Comparison of ENCODE assay signal across 17 cellular contexts in the genomic region with DNA sequence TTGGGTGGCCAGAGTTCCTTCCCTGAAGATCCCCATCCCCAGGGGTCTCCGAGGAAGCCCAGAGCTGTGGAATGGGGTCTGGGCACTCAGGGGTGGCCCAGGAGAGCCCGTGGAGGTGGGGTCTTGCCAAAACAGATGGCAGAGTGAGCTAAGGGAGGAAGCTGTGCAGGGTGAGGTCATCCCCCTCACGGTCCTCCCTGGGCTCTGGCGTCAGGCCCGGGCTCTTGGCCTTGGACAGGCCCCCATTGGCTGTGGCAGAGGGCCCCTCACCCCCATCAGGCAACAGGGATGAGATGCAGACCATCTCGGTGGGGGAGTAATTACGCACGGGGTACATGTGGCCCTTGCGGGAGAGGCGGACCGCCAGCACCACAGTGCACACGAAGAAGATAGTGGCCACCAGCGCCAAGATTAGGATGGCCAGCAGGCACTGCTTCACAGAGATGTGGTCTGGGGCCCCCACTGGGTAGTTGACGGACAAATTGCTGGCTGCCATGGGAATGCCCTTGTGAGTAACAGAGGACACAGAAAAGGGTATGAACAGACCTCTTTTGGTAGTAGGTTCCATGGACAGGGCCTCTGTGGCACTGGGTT. TPM values are rescaled to one million over a fixed set of nuclear protein-coding genes. Genes with fewer than 3 reads are reported as not detected.
DNase-seq lines count a peak whose midpoint lies in the region; ATAC-seq and TF ChIP-seq lines count a peak whose summit lies in the region.
"Had no signal": no experiment of that assay in that cellular context is flagged by ENCODE, and none has a peak within 500 bp of the region (broad histone marks: within the 10 kb centered on the region; RNA-seq: fewer than 3 reads in every experiment).

No MANE protein-coding gene starts in this region.

- no peak overlapping the region for H4K8ac ChIP-seq in neuronal stem cell (ENCODE audit: low read depth, low read length)

- no peak for ATAC-seq in effector memory CD8-positive, alpha-beta T cell (replicated peaks)
- ATAC-seq in GM21576 (IDR thresholded peaks at IDR 0.05; ENCODE audit: unreplicated experiment) = no peak
- ATAC-seq: Panc1 had no signal

- H3K36me3 ChIP-seq in Caco-2 (ENCODE audit: control insufficient read depth, insufficient read depth, low read length) (no peaks in the 10 kb centered on the region), neuronal stem cell (replicated peaks in 1 of 2; ENCODE audit: control insufficient read depth in 2 of 2, insufficient read depth in 2 of 2, low read length in 2 of 2) (no peaks in the 10 kb centered on the region)
- H3K36me3 ChIP-seq: HAP-1, thoracic aorta had no signal

- H3K4me3 ChIP-seq in Caco-2 (ENCODE audit: low read depth, low read length) (no peak overlapping the region), neuronal stem cell (ENCODE audit: low read length in 2 of 2) (no peak overlapping the region)
- H3K4me3 ChIP-seq: HAP-1, thoracic aorta had no signal

- no peaks in the 10 kb centered on the region for H3K27me3 ChIP-seq in Caco-2 (replicated peaks; ENCODE audit: control insufficient read depth, insufficient read depth, low read length)
- H3K27me3 ChIP-seq in neuronal stem cell (ENCODE audit: control insufficient read depth in 3 of 3, insufficient read depth in 3 of 3, low read depth in 1 of 3, low read length in 3 of 3) = no peaks in the 10 kb centered on the region

- H3K4me1 ChIP-seq in Caco-2 = no peaks in the 10 kb centered on the region; the same call in 1 of the 2 replicates
- peaks cover 7 to 23% of the 10 kb centered on the region in 2 donors for H3K4me1 ChIP-seq in neuronal stem cell (ENCODE audit: control insufficient read depth in 2 of 2, insufficient read depth in 1 of 2, low read depth in 1 of 2, low read length in 2 of 2)
- H3K4me1 ChIP-seq: HAP-1 had no signal

- H2BK12ac ChIP-seq in neuronal stem cell (ENCODE audit: low read length) = peak overlapping the region; percentile 18

- no TSS peak for BruUV-seq in Caco-2 (replicated peaks; lab: Mats Ljungman, UMichigan)

- no CpG with 5 or more reads among the region's 14 CpGs for WGBS in neuronal stem cell (ENCODE audit: extremely low coverage in 2 of 2, insufficient read length in 2 of 2, insufficient replicate concordance in 1 of 2), 2 donors

- peak overlapping the region; percentile 8 for H3K27ac Mint-ChIP-seq in Caco-2 (ENCODE audit: unreplicated experiment)
- peak overlapping the region; percentile 96 to 98 for H3K27ac Mint-ChIP-seq in effector memory CD8-positive, alpha-beta T cell

- peak overlapping the region; percentile 35 for H2AK5ac ChIP-seq in neuronal stem cell (ENCODE audit: low read depth, low read length)

- H3K18ac ChIP-seq in neuronal stem cell (ENCODE audit: low read length) = peak overlapping the region; percentile 39

- H2BK5ac ChIP-seq in neuronal stem cell (ENCODE audit: low read length) = no peak overlapping the region

- H2BK120ac ChIP-seq in neuronal stem cell (ENCODE audit: low read depth, low read length) = peak overlapping the region; percentile 0

- H3K14ac ChIP-seq in neuronal stem cell (ENCODE audit: low read length) = no peak overlapping the region

- H3K27ac ChIP-seq in neuronal stem cell (replicated peaks; ENCODE audit: low read length) = no peak overlapping the region
- H3K27ac ChIP-seq: 22Rv1, thoracic aorta, VCaP had no signal

- peak overlapping the region; percentile 30 for H4K91ac ChIP-seq in neuronal stem cell (ENCODE audit: low read depth, low read length, poor library complexity)

- H3K9me3 ChIP-seq in Caco-2 (no peaks in the 10 kb centered on the region), neuronal stem cell (replicated peaks in 1 of 2; ENCODE audit: control insufficient read depth in 2 of 2, insufficient read depth in 1 of 2, low read depth in 1 of 2, low read length in 2 of 2) (no peaks in the 10 kb centered on the region)
- H3K9me3 ChIP-seq: HAP-1, thoracic aorta had no signal

- H3K9ac ChIP-seq in neuronal stem cell (ENCODE audit: low read depth, low read length, poor library complexity) = no peak overlapping the region

- H3K79me1 ChIP-seq in neuronal stem cell (ENCODE audit: low read depth, low read length) = no peaks in the 10 kb centered on the region

- H3K9me3 Mint-ChIP-seq in Caco-2 (ENCODE audit: unreplicated experiment) = no peaks in the 10 kb centered on the region
- no peaks in the 10 kb centered on the region for H3K9me3 Mint-ChIP-seq in effector memory CD8-positive, alpha-beta T cell
- H3K9me3 Mint-ChIP-seq: activated naive CD4-positive, alpha-beta T cell treated with anti-CD3 and anti-CD28 coated beads for 36 hours; brain had no signal

- H3K4ac ChIP-seq in neuronal stem cell (ENCODE audit: low read length) = no peak overlapping the region

- POLR2A ChIA-PET in Caco-2 (lab: Charles Lee) = no interaction called here

- no peak for TF ChIP-seq CTCF in Caco-2 (IDR thresholded peaks at IDR 0.05; ENCODE audit: insufficient read depth in 1 of 2, low read depth in 1 of 2, low read length in 1 of 2, severe bottlenecking in 1 of 2, unreplicated experiment in 1 of 2)

- no peak overlapping the region for H3K4me3 Mint-ChIP-seq in Caco-2 (ENCODE audit: unreplicated experiment)
- H3K4me3 Mint-ChIP-seq in effector memory CD8-positive, alpha-beta T cell = peak overlapping the region in 1 of 2 donors; percentile 74
- H3K4me3 Mint-ChIP-seq: activated naive CD4-positive, alpha-beta T cell treated with anti-CD3 and anti-CD28 coated beads for 36 hours; brain had no signal

- peak overlapping the region; percentile 90 for H2AFZ ChIP-seq in neuronal stem cell (ENCODE audit: low read length)

- no peak overlapping the region for H3K23ac ChIP-seq in neuronal stem cell (ENCODE audit: low read depth, low read length, poor library complexity)

- CTCF ChIA-PET in Caco-2 (lab: Charles Lee) = no interaction called here

- no peaks in the 10 kb centered on the region for H3K36me3 Mint-ChIP-seq in Caco-2 (ENCODE audit: insufficient read depth, unreplicated experiment)
- peaks cover 82% of the 10 kb centered on the region for H3K36me3 Mint-ChIP-seq in effector memory CD8-positive, alpha-beta T cell (ENCODE audit: insufficient read depth)
- H3K36me3 Mint-ChIP-seq: brain had no signal

- DNase-seq in DMS 273 (lab: John Stamatoyannopoulos, UW; ENCODE audit: unreplicated experiment) = peak; percentile 37
- DNase-seq in DMS 273 treated with DMSO at 0.1 percent for 48 hours (lab: John Stamatoyannopoulos, UW) = no peak
- DNase-seq in Caco-2 = no peak
- DNase-seq in effector memory CD8-positive, alpha-beta T cell = no peak
- no peak for DNase-seq in neuronal stem cell (ENCODE audit: low spot score)
- DNase-seq in DMS153 (lab: John Stamatoyannopoulos, UW) = no peak
- DNase-seq in NCI-H2171 treated with DMSO at 0.1 percent for 48 hours (lab: John Stamatoyannopoulos, UW) = no peak
- DNase-seq: activated naive CD4-positive, alpha-beta T cell treated with anti-CD3 and anti-CD28 coated beads for 36 hours; effector CD4-positive, alpha-beta T cell; NCI-H2107 had no signal

- peaks cover 4% of the 10 kb centered on the region for H3K27me3 Mint-ChIP-seq in Caco-2 (ENCODE audit: insufficient read depth, unreplicated experiment)
- no peaks in the 10 kb centered on the region for H3K27me3 Mint-ChIP-seq in effector memory CD8-positive, alpha-beta T cell

- H3K4me2 ChIP-seq in neuronal stem cell (ENCODE audit: insufficient read depth, low read length, poor library complexity, severe bottlenecking) = no peak overlapping the region

- peaks cover 9% of the 10 kb centered on the region for H3K4me1 Mint-ChIP-seq in Caco-2 (ENCODE audit: low read depth, unreplicated experiment)
- peaks cover 57 to 64% of the 10 kb centered on the region in 2 donors for H3K4me1 Mint-ChIP-seq in effector memory CD8-positive, alpha-beta T cell (ENCODE audit: low read depth in 2 of 2)

- intact Hi-C loops in Caco-2 (cut with micrococcal nuclease; ENCODE audit: unreplicated experiment) = no loop called here

- peak overlapping the region; percentile 71 for H2BK15ac ChIP-seq in neuronal stem cell (ENCODE audit: low read length)

RNA-seq across cellular contexts. Expression of gene SELPLG, which starts 10.7 kb away (rescaled TPM):
- total RNA-seq in Caco-2 (2022) = 0.23 and 0.44 TPM in 2 replicates
- 0.11 TPM for polyA plus RNA-seq in neuronal stem cell (2013, experiment 1 of 2)
- 0.15 TPM for polyA plus RNA-seq in neuronal stem cell (2013, experiment 2 of 2)

RNA-seq across cellular contexts. Expression of gene TMEM119, which starts 25.1 kb away (rescaled TPM):
- total RNA-seq in Caco-2 (2022) = not detected in 2 replicates
- polyA plus RNA-seq in neuronal stem cell (2013, experiment 1 of 2) = 0.68 TPM
- polyA plus RNA-seq in neuronal stem cell (2013, experiment 2 of 2) = 0.73 TPM
- total RNA-seq: activated naive CD4-positive, alpha-beta T cell treated with anti-CD3 and anti-CD28 coated beads for 36 hours had no signal
